9 cellular contexts compared by ENCODE assay signal in genomic region chr6:107185570-107185969, GRCh38.
DNase-seq lines count a peak whose midpoint lies in the region; ATAC-seq and TF ChIP-seq lines count a peak whose summit lies in the region.
"Had no signal": no experiment of that assay in that cellular context is flagged by ENCODE, and none has a peak within 500 bp of the region (broad histone marks: within the 10 kb centered on the region; RNA-seq: fewer than 3 reads in every experiment).

No MANE protein-coding gene starts in this region.

- H3K27me3 ChIP-seq in dorsolateral prefrontal cortex, result no peaks in the 10 kb centered on the region

- H3K27ac ChIP-seq in dorsolateral prefrontal cortex, result no peak overlapping the region
- H3K27ac ChIP-seq in coronary artery, result no peak overlapping the region

- CTCF ChIA-PET in activated CD4-positive, alpha-beta T cell treated with anti-CD3 and anti-CD28 coated beads, Interleukin-2, amount 10 ng/mL, durations not matched to agents 7 days and 5 days (lab: Charles Lee), result no interaction called here

- H3K4me3 ChIP-seq in dorsolateral prefrontal cortex (peak overlapping the region in 1 of 59 donors; percentile 10), coronary artery (no peak overlapping the region)

- POLR2A ChIA-PET in activated CD4-positive, alpha-beta T cell treated with anti-CD3 and anti-CD28 coated beads, Interleukin-2, amount 10 ng/mL, durations not matched to agents 7 days and 5 days (lab: Charles Lee), result no interaction called here

- H3K4me1 Mint-ChIP-seq in activated CD4-positive, alpha-beta T cell treated with anti-CD3 and anti-CD28 coated beads, Interleukin-2, amount 10 ng/mL, durations not matched to agents 7 days and 5 days, result no peaks in the 10 kb centered on the region

- H3K36me3 Mint-ChIP-seq in activated CD4-positive, alpha-beta T cell treated with anti-CD3 and anti-CD28 coated beads, Interleukin-2, amount 10 ng/mL, durations not matched to agents 7 days and 5 days (ENCODE audit: low read depth), result no peaks in the 10 kb centered on the region

- H3K27ac Mint-ChIP-seq in activated CD4-positive, alpha-beta T cell treated with anti-CD3 and anti-CD28 coated beads, Interleukin-2, amount 10 ng/mL, durations not matched to agents 7 days and 5 days, result no peak overlapping the region

- no peak for ATAC-seq in GM18858 (IDR thresholded peaks at IDR 0.05; ENCODE audit: unreplicated experiment)
- ATAC-seq in HG02798 (IDR thresholded peaks at IDR 0.05; ENCODE audit: poor library complexity, unreplicated experiment), result no peak

- intact Hi-C loops in dorsolateral prefrontal cortex (cut with DNase I), result no loop called here

- peak in 40 of 56 donors; percentile 7 to 57 (median 31) for TF ChIP-seq CTCF in dorsolateral prefrontal cortex (IDR thresholded peaks at IDR 0.05 in 54 of 56, conservative IDR thresholded peaks at IDR 0.05 in 2 of 56; ENCODE audit: low read depth in 1 of 56, partially characterized antibody in 56 of 56)
- no peak for TF ChIP-seq CTCF in coronary artery (IDR thresholded peaks at IDR 0.05)

- DNase-seq in DMS153 (lab: John Stamatoyannopoulos, UW) (peak; percentile 76), NCI-H2029 (lab: John Stamatoyannopoulos, UW) (peak; percentile 11), dorsolateral prefrontal cortex (peak in 5 of 10 donors; percentile 11 to 45 (median 44)), myocyte (ENCODE audit: low read depth) (peak; percentile 9), coronary artery (ENCODE audit: low spot score) (no peak)
- DNase-seq in activated CD4-positive, alpha-beta T cell treated with anti-CD3 and anti-CD28 coated beads, Interleukin-2, amount 10 ng/mL, durations not matched to agents 7 days and 5 days, result no peak
- DNase-seq: activated CD4-positive, alpha-beta T cell treated with anti-CD3 and anti-CD28 coated beads for 48 hours had no signal

- H3K4me3 Mint-ChIP-seq in activated CD4-positive, alpha-beta T cell treated with anti-CD3 and anti-CD28 coated beads, Interleukin-2, amount 10 ng/mL, durations not matched to agents 7 days and 5 days, result no peak overlapping the region

- no peaks in the 10 kb centered on the region for H3K9me3 Mint-ChIP-seq in activated CD4-positive, alpha-beta T cell treated with anti-CD3 and anti-CD28 coated beads, Interleukin-2, amount 10 ng/mL, durations not matched to agents 7 days and 5 days

- H3K27me3 Mint-ChIP-seq in activated CD4-positive, alpha-beta T cell treated with anti-CD3 and anti-CD28 coated beads, Interleukin-2, amount 10 ng/mL, durations not matched to agents 7 days and 5 days, result no peaks in the 10 kb centered on the region

Comparison
In these comparisons a context has a peak if more than half of its experiments do, and no peak if none do; other contexts are left out.
1. DNase-seq: peak in DMS153 (single experiment), NCI-H2029 (single experiment) and myocyte (single experiment); none in activated CD4-positive, alpha-beta T cell treated with anti-CD3 and anti-CD28 coated beads, Interleukin-2, amount 10 ng/mL, durations not matched to agents 7 days and 5 days (single experiment) and coronary artery (single experiment).